In genomic region chr12:30828686-30829085, GRCh38 we compare ENCODE assay signal across 16 cellular contexts.
DNase-seq lines count a peak whose midpoint lies in the region; ATAC-seq and TF ChIP-seq lines count a peak whose summit lies in the region.
"Had no signal": no experiment of that assay in that cellular context is flagged by ENCODE, and none has a peak within 500 bp of the region (broad histone marks: within the 10 kb centered on the region; RNA-seq: fewer than 3 reads in every experiment).

No MANE protein-coding gene starts in this region.

- H3K4me3 ChIP-seq in MG63: no peak overlapping the region
- no peak overlapping the region for H3K4me3 ChIP-seq in endodermal cell (ENCODE audit: low read length)
- H3K4me3 ChIP-seq: BLaER1 treated with 17β-estradiol and CSF1 and Interleukin-3, amounts not matched to agents 10 nM and 100 nM had no signal

- no peak for ATAC-seq in left lobe of liver
- ATAC-seq in GM19397 (IDR thresholded peaks at IDR 0.05; ENCODE audit: unreplicated experiment): no peak
- ATAC-seq in GM21786 (IDR thresholded peaks at IDR 0.05; ENCODE audit: unreplicated experiment): no peak

- H3K27ac Mint-ChIP-seq in endodermal cell (no peak overlapping the region), CD14-positive monocyte (no peak overlapping the region)

- H3K27me3 ChIP-seq in MG63 (no peaks in the 10 kb centered on the region), endodermal cell (ENCODE audit: control insufficient read depth, insufficient read depth, low read length, poor library complexity, severe bottlenecking) (peaks cover 14% of the 10 kb centered on the region)
- H3K27me3 ChIP-seq: BLaER1 treated with 17β-estradiol and CSF1 and Interleukin-3, amounts not matched to agents 10 nM and 100 nM had no signal

- no peaks in the 10 kb centered on the region; the same call in 1 of the 2 replicates for H3K9me3 ChIP-seq in MG63
- H3K9me3 ChIP-seq in endodermal cell (ENCODE audit: control insufficient read depth, low read length): peaks cover 6% of the 10 kb centered on the region
- H3K9me3 ChIP-seq: BLaER1 treated with 17β-estradiol and CSF1 and Interleukin-3, amounts not matched to agents 10 nM and 100 nM had no signal

- H3K9ac ChIP-seq in endodermal cell (ENCODE audit: extremely low read depth, low read length, poor library complexity, severe bottlenecking): no peak overlapping the region
- H3K9ac ChIP-seq: BLaER1 treated with 17β-estradiol and CSF1 and Interleukin-3, amounts not matched to agents 10 nM and 100 nM had no signal

- no peak overlapping the region for H3K27ac ChIP-seq in endodermal cell (ENCODE audit: low read depth, low read length)
- H3K27ac ChIP-seq: BLaER1 treated with 17β-estradiol and CSF1 and Interleukin-3, amounts not matched to agents 10 nM and 100 nM; RWPE1 had no signal

- DNase-seq in ACHN (peak; percentile 87), MG63 (peak; percentile 52), endodermal cell (peak; percentile 22), left lobe of liver (ENCODE audit: low spot score) (peak; percentile 2), CD14-positive monocyte (ENCODE audit: low spot score) (no peak), 8988T (no peak)
- DNase-seq: DMS 273 treated with DMSO at 0.1 percent for 48 hours; GF-D8; IMR-90; Kasumi-1; NCI-H187 treated with DMSO at 0.1 percent for 48 hours; NK-92 treated with Interleukin-12 subunit alpha and Interleukin-12 subunit beta, amount 100 ng/mL, for 24 hours had no signal

- H3K9me3 Mint-ChIP-seq in endodermal cell: peaks cover 18% of the 10 kb centered on the region
- peaks cover 0 to 5% (median 4%) of the 10 kb centered on the region in 7 donors for H3K9me3 Mint-ChIP-seq in CD14-positive monocyte

- WGBS in endodermal cell (ENCODE audit: insufficient coverage in 1 of 2, insufficient read length in 1 of 2), 2 experiments: 73 to 75% methylated on average over 4 of the region's 4 CpGs

- H3K36me3 Mint-ChIP-seq in endodermal cell (ENCODE audit: low read depth) (no peaks in the 10 kb centered on the region), CD14-positive monocyte (no peaks in the 10 kb centered on the region)

- no peaks in the 10 kb centered on the region for H3K36me3 ChIP-seq in MG63
- H3K36me3 ChIP-seq in endodermal cell (ENCODE audit: control insufficient read depth, insufficient read depth, low read length): no peaks in the 10 kb centered on the region
- H3K36me3 ChIP-seq: BLaER1 treated with 17β-estradiol and CSF1 and Interleukin-3, amounts not matched to agents 10 nM and 100 nM had no signal

- in situ Hi-C loops in ACHN (cut with HindIII; ENCODE audit: low pct_ligation_motif_present, low pct_unique_long_range_greater_than_20kb, low sequenced_read_pairs): no loop called here

- H3K4me1 ChIP-seq in endodermal cell (ENCODE audit: control insufficient read depth, insufficient read depth, low read length): no peaks in the 10 kb centered on the region

- peaks cover 55% of the 10 kb centered on the region for H3K27me3 Mint-ChIP-seq in endodermal cell (ENCODE audit: insufficient read depth)
- H3K27me3 Mint-ChIP-seq in CD14-positive monocyte (ENCODE audit: low read depth in 3 of 3): peaks cover 13 to 20% (median 15%) of the 10 kb centered on the region in 3 donors

- intact Hi-C loops in CD14-positive monocyte (cut with micrococcal nuclease): no loop called here

- H3K4me3 Mint-ChIP-seq in endodermal cell (no peak overlapping the region), CD14-positive monocyte (no peak overlapping the region)

- no peak for TF ChIP-seq CTCF in endodermal cell (conservative IDR thresholded peaks at IDR 0.05)
- no peak for TF ChIP-seq CTCF in CD14-positive monocyte (IDR thresholded peaks at IDR 0.05)

- peaks cover under 1% of the 10 kb centered on the region for H3K4me1 Mint-ChIP-seq in endodermal cell
- no peaks in the 10 kb centered on the region for H3K4me1 Mint-ChIP-seq in CD14-positive monocyte

Comparison
In these comparisons a context has a peak if more than half of its experiments do, and no peak if none do; other contexts are left out.
1. DNase-seq: peak in ACHN (single experiment), MG63 (single experiment), endodermal cell (single experiment) and left lobe of liver (single experiment); none in CD14-positive monocyte (single experiment) and 8988T (single experiment).